Comparison of ENCODE assay signal across 7 cellular contexts in the genomic region with DNA sequence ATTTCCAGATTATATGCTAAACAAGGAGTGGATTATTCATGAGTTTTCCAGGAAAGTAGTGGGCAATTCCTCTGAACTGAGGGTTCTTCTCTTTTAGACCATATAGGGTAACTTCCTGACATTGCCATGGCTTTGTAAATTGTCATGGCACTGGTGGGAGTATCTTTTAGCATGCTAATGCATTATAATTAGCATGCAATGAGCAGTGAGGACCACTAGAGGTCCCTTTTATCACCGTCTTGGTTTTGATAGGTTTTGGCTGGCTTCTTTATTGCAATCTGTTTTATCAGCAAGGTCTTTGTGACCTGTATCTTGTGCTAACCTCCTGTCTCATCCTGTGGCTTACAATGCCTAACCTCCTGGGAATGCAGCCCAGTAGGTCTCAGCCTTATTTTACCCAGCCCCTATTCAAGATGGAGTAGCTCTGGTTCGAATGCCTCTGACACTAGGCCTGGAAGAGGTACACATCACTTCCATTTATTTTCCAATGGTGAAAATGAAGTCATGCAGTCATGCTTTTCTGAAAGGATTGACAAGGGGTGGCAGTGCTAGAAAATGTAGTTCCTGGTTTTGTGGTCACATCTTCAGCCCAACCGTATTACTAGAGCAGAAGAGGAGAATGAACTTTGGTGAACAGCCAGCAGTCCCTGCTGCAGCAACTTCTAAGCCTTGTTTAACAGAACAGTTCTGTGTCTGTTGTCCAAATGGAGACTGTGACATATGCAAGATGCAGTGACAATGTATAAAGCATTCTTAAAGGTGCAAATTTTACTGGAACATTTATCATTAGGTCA. TPM values are rescaled to one million over a fixed set of nuclear protein-coding genes. Genes with fewer than 3 reads are reported as not detected.
A peak's percentile ranks its signal among the peaks of the same experiment; 100 is the strongest.
DNase-seq lines count a peak whose midpoint lies in the region; ATAC-seq and TF ChIP-seq lines count a peak whose summit lies in the region.

No MANE protein-coding gene starts in this region.

- no peaks in the 10 kb centered on the region for H3K27me3 Mint-ChIP-seq in activated naive CD8-positive, alpha-beta T cell treated with anti-CD3 and anti-CD28 coated beads, Interleukin-2, amount 10 ng/mL, durations not matched to agents 7 days and 5 days
- no peaks in the 10 kb centered on the region for H3K27me3 Mint-ChIP-seq in neural crest cell (ENCODE audit: low read depth)

- no peaks in the 10 kb centered on the region for H3K79me2 ChIP-seq in Karpas-422 (ENCODE audit: low read length)

- no peaks in the 10 kb centered on the region for H3K27me3 ChIP-seq in Karpas-422 (ENCODE audit: low read length)

- no peaks in the 10 kb centered on the region for H3K36me3 ChIP-seq in Karpas-422 (ENCODE audit: insufficient read depth, low read length)

- no peaks in the 10 kb centered on the region for H4K20me1 ChIP-seq in Karpas-422 (ENCODE audit: insufficient read depth, low read depth, low read length)

- no peak overlapping the region for H3K4me3 ChIP-seq in Karpas-422 (ENCODE audit: low read length)

- no peak overlapping the region for H3K4me2 ChIP-seq in Karpas-422 (ENCODE audit: low read depth, low read length, poor library complexity, severe bottlenecking)

- peak overlapping the region; percentile 39 for H3K27ac Mint-ChIP-seq in activated naive CD8-positive, alpha-beta T cell treated with anti-CD3 and anti-CD28 coated beads, Interleukin-2, amount 10 ng/mL, durations not matched to agents 7 days and 5 days
- no peak overlapping the region for H3K27ac Mint-ChIP-seq in neural crest cell (ENCODE audit: unreplicated experiment)

- H3K4me1 ChIP-seq in Karpas-422 (ENCODE audit: low read length), result peaks cover 14% of the 10 kb centered on the region

- peak overlapping the region; percentile 37 for H3K27ac ChIP-seq in Karpas-422 (ENCODE audit: low read length)
- H3K27ac ChIP-seq in substantia nigra (ENCODE audit: low read depth, low read length, poor library complexity, severe bottlenecking), result no peak overlapping the region

- peaks cover 15% of the 10 kb centered on the region for H3K36me3 Mint-ChIP-seq in activated naive CD8-positive, alpha-beta T cell treated with anti-CD3 and anti-CD28 coated beads, Interleukin-2, amount 10 ng/mL, durations not matched to agents 7 days and 5 days
- H3K36me3 Mint-ChIP-seq in neural crest cell (ENCODE audit: low read depth), result peaks cover 12% of the 10 kb centered on the region

- H2AFZ ChIP-seq in Karpas-422 (ENCODE audit: low read length), result peak overlapping the region; percentile 32; the same call in 1 of the 2 replicates

- POLR2A ChIA-PET in activated naive CD8-positive, alpha-beta T cell treated with anti-CD3 and anti-CD28 coated beads, Interleukin-2, amount 10 ng/mL, durations not matched to agents 7 days and 5 days (lab: Charles Lee), result interaction anchor here (0.6 to 1.6 kb wide), 2 partner anchors 26 to 450 kb away, joined by 3 to 7 read pairs; no protein-coding TSS in a partner anchor

- DNase-seq in Karpas-422 (peak; percentile 89), neural crest cell (ENCODE audit: low read depth, low spot score) (no peak), substantia nigra (lab: John Stamatoyannopoulos, UW) (no peak), SHP77 treated with DMSO at 0.1 percent for 48 hours (lab: John Stamatoyannopoulos, UW) (no peak), NCI-H146 treated with DMSO at 0.1 percent for 48 hours (lab: John Stamatoyannopoulos, UW; ENCODE audit: unreplicated experiment) (no peak)
- no peak for DNase-seq in activated naive CD8-positive, alpha-beta T cell treated with anti-CD3 and anti-CD28 coated beads, Interleukin-2, amount 10 ng/mL, durations not matched to agents 7 days and 5 days

- no peak overlapping the region for H3K9ac ChIP-seq in Karpas-422 (ENCODE audit: low read length)

- H3K9me3 Mint-ChIP-seq in activated naive CD8-positive, alpha-beta T cell treated with anti-CD3 and anti-CD28 coated beads, Interleukin-2, amount 10 ng/mL, durations not matched to agents 7 days and 5 days, result peaks cover 12% of the 10 kb centered on the region
- peaks cover 20% of the 10 kb centered on the region for H3K9me3 Mint-ChIP-seq in neural crest cell

- peak; percentile 45; the same call in 1 of the 2 replicates for TF ChIP-seq CTCF in GM12874 (IDR thresholded peaks at IDR 0.05; ENCODE audit: insufficient read depth, low read depth, low read length)
- peak; percentile 52 for TF ChIP-seq CTCF in neural crest cell (conservative IDR thresholded peaks at IDR 0.05)

- no peaks in the 10 kb centered on the region for H3K9me3 ChIP-seq in Karpas-422 (ENCODE audit: low read length)

- H3K4me3 Mint-ChIP-seq in activated naive CD8-positive, alpha-beta T cell treated with anti-CD3 and anti-CD28 coated beads, Interleukin-2, amount 10 ng/mL, durations not matched to agents 7 days and 5 days, result no peak overlapping the region
- H3K4me3 Mint-ChIP-seq in neural crest cell, result no peak overlapping the region

- peaks cover 11% of the 10 kb centered on the region for H3K4me1 Mint-ChIP-seq in activated naive CD8-positive, alpha-beta T cell treated with anti-CD3 and anti-CD28 coated beads, Interleukin-2, amount 10 ng/mL, durations not matched to agents 7 days and 5 days
- H3K4me1 Mint-ChIP-seq in neural crest cell, result peaks cover 9% of the 10 kb centered on the region

- H3K9me2 ChIP-seq in Karpas-422 (replicated peaks; ENCODE audit: insufficient read depth, low read length), result no peaks in the 10 kb centered on the region

- peak; percentile 58 for ATAC-seq in activated naive CD8-positive, alpha-beta T cell treated with anti-CD3 and anti-CD28 coated beads, Interleukin-2, amount 10 ng/mL, durations not matched to agents 7 days and 5 days (ENCODE audit: low read depth)

RNA-seq across cellular contexts. Expression of a gene that starts 26.6 kb away (rescaled TPM):
- 176 and 244 TPM in 2 replicates for total RNA-seq in Karpas-422 (2014; rRNA removed; shearing (Covaris generic); ENCODE audit: low replicate concordance)
- 100 to 1,000 TPM; 216 to 227 TPM for total RNA-seq in activated naive CD8-positive, alpha-beta T cell treated with anti-CD3 and anti-CD28 coated beads, Interleukin-2, amount 10 ng/mL, durations not matched to agents 7 days and 5 days
- total RNA-seq in neural crest cell, result 74.4 and 75.6 TPM in 2 replicates
